In the genomic region with DNA sequence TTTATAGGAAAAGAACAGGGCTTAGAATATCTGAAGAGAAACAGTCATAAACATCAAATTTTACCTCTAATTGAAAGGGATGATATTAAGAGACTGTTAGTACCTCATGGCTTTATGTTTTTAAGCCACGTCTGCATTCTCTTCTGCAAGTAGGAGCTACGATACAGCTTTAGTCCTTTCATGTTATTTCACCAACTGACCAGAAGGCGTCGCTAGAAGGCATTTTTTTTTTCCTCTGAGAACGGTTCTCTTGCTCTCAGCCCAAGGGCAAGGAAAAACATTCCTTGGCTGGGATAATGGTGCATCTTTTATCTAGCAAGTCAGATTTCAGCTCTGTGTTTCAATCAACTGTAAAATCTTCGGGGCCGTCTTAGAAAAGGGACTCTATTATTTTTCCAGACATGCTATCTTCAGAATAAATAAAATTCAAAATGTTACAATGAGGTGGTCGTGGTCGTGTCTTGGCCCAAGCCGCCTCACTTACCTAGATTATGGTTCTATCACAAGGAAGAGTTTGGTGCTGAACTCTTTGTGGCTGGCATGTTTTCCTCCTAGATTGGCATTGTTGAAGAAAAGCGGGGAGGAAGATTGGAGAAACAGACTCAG, we compare ENCODE assay signal across 8 cellular contexts. TPM values are rescaled to one million over a fixed set of nuclear protein-coding genes. Genes with fewer than 3 reads are reported as not detected.
A peak's percentile ranks its signal among the peaks of the same experiment; 100 is the strongest.
DNase-seq lines count a peak whose midpoint lies in the region; ATAC-seq and TF ChIP-seq lines count a peak whose summit lies in the region.

No MANE protein-coding gene starts in this region.

- ATAC-seq in left lobe of liver (peak; percentile 91), HG02759 (IDR thresholded peaks at IDR 0.05; ENCODE audit: unreplicated experiment) (no peak)

- no peaks in the 10 kb centered on the region for H3K4me1 ChIP-seq in suprapubic skin

- no peaks in the 10 kb centered on the region for H3K36me3 ChIP-seq in suprapubic skin

- H3K27ac ChIP-seq in suprapubic skin: no peak overlapping the region

- no peaks in the 10 kb centered on the region for H3K9me3 ChIP-seq in suprapubic skin

- TF ChIP-seq POLR2A in suprapubic skin (IDR thresholded peaks at IDR 0.05): no peak

- peak; percentile 66 for TF ChIP-seq CTCF in AG09309 (IDR thresholded peaks at IDR 0.05; ENCODE audit: control insufficient read depth, insufficient read depth, low read depth, low read length, missing control alignments)
- TF ChIP-seq CTCF in suprapubic skin (IDR thresholded peaks at IDR 0.05): peak; percentile 68 to 71

- 33% methylated on average over 11 of the region's 11 CpGs for WGBS in suprapubic skin

- H3K27me3 ChIP-seq in suprapubic skin: no peaks in the 10 kb centered on the region

- no peak overlapping the region for H3K4me3 ChIP-seq in AG09309 (ENCODE audit: control insufficient read depth, low read depth, low read length)
- peak overlapping the region; percentile 31 for H3K4me3 ChIP-seq in suprapubic skin

- no peak for TF ChIP-seq EP300 in suprapubic skin (IDR thresholded peaks at IDR 0.05)

- DNase-seq in AG09309 (ENCODE audit: low read depth) (peak; percentile 59), GM04504 (ENCODE audit: low read depth) (peak; percentile 67), M059J (ENCODE audit: low read depth) (peak; percentile 58), SHP77 treated with DMSO at 0.1 percent for 48 hours (lab: John Stamatoyannopoulos, UW) (peak; percentile 53), cerebellar cortex (ENCODE audit: low spot score) (peak; percentile 57), left lobe of liver (ENCODE audit: low spot score) (no peak), suprapubic skin (ENCODE audit: low spot score in 2 of 2) (no peak)

RNA-seq across cellular contexts. Expression of a gene that starts 41.6 kb away (rescaled TPM):
- total RNA-seq in M059J (2014; rRNA removed; shearing (Covaris generic)): not detected in 2 replicates
- not detected for total RNA-seq in left lobe of liver
- not detected for total RNA-seq in suprapubic skin

Comparison
In these comparisons a context has a peak if more than half of its experiments do, and no peak if none do; other contexts are left out.
1. DNase-seq: peak in AG09309 (single experiment), GM04504 (single experiment), M059J (single experiment), SHP77 treated with DMSO at 0.1 percent for 48 hours (single experiment) and cerebellar cortex (single experiment); none in left lobe of liver (single experiment) and suprapubic skin (0 of 2).